In the genomic region with DNA sequence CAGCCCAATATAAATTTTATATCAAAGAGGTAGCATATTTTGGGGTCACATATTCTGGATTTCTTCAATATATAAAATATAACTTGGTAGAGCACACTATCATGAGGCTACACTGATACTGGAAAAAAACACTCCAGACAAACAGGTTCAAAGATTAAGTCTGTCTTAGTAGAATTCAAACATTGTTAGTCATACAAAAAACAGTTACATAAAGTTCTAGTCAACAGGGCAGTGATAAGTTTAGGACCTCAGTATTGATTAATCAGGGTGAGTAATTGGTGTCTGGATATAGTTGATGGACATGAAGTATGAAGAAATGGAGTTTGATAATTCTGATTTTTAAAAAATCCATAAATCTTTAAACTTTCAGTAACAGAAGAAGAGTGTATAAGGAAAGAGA, we compare ENCODE assay signal across 28 cellular contexts.
"Had no signal": no experiment of that assay in that cellular context is flagged by ENCODE, and none has a peak within 500 bp of the region (broad histone marks: within the 10 kb centered on the region; RNA-seq: fewer than 3 reads in every experiment).

No MANE protein-coding gene starts in this region.

- H3K27me3 ChIP-seq: colonic mucosa, dorsolateral prefrontal cortex, esophagus muscularis mucosa, esophagus squamous epithelium, foreskin keratinocyte, gastrocnemius medialis, gastroesophageal sphincter, heart left ventricle, heart right ventricle had no signal

- H3K4me3 ChIP-seq: colonic mucosa, coronary artery, dorsolateral prefrontal cortex, esophagus muscularis mucosa, esophagus squamous epithelium, gastrocnemius medialis, gastroesophageal sphincter, heart left ventricle, heart right ventricle had no signal

- FAIRE-seq: colon, endometrium, endothelial cell of umbilical vein, frontal cortex had no signal

- ATAC-seq: effector memory CD8-positive, alpha-beta T cell; esophagus mucosa; foreskin keratinocyte; gastrocnemius medialis; gastroesophageal sphincter; heart left ventricle; heart right ventricle had no signal

- H3K9me3 ChIP-seq: colonic mucosa, esophagus muscularis mucosa, esophagus squamous epithelium, gastrocnemius medialis, gastroesophageal sphincter, heart left ventricle, heart right ventricle had no signal

- DNase-seq: colonic mucosa; cortex of kidney; dermis blood vessel endothelial cell; dorsolateral prefrontal cortex; effector CD4-positive, alpha-beta T cell; effector CD8-positive, alpha-beta T cell; effector memory CD4-positive, alpha-beta T cell; effector memory CD8-positive, alpha-beta T cell; endodermal cell; erythroblast; esophagus squamous epithelium; foreskin fibroblast; foreskin keratinocyte; foreskin melanocyte; gastrocnemius medialis; glutamatergic neuron; head of caudate nucleus; heart left ventricle; heart right ventricle had no signal

- H3K36me3 ChIP-seq: colonic mucosa, esophagus muscularis mucosa, esophagus squamous epithelium, gastrocnemius medialis, gastroesophageal sphincter, heart left ventricle, heart right ventricle had no signal

- H3K4me1 ChIP-seq: colonic mucosa, esophagus muscularis mucosa, esophagus squamous epithelium, foreskin keratinocyte, gastrocnemius medialis, gastroesophageal sphincter, heart left ventricle, heart right ventricle had no signal

- H3K27ac ChIP-seq: colonic mucosa, coronary artery, dorsolateral prefrontal cortex, epithelial cell of prostate, esophagus muscularis mucosa, esophagus squamous epithelium, foreskin keratinocyte, gastrocnemius medialis, gastroesophageal sphincter, heart left ventricle, heart right ventricle had no signal
